ENCODE assay signal across 9 cellular contexts in the genomic region with DNA sequence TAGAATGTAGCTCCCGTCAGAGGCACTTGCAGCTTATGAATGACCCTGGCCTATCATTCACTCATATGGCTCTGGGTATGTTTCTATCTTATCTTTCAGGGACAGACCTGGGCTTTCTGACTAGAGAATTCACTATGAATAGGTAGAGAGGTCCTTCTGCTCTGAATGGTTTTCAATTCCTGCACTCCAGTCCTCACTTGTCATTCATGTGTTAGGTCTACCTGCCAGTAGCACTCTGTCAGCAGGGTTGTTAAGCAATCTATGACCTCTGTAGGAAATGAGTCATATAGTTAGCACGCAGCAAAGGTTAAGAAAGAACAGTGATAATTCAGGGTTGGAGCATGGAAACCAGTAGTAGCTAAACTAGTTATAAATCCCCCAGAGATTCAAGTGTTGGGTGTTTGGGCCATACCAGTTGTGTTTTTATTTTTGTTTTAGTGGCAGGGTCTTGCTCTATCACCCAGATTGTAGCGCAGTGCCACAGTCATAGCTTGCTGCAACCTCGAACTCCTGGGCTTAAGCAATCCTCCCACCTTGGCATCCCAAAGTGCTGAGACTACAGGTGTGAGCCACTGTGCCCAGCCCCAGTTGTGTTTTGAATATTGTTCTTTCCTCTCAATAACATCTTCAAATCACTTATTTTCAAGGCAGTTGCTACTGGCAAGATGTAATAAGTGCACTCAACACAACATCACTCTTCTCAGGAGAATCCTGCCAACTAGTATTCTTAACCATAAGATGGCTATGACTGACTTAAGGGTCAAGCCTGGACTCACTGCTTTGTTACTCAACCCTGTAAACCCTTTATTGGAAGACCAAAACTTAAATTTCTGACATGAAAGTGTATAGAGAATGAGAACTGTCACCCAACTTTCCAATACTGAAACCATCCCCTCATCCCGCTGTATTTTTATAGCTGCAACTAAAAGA. TPM values are rescaled to one million over a fixed set of nuclear protein-coding genes. Genes with fewer than 3 reads are reported as not detected.
DNase-seq lines count a peak whose midpoint lies in the region; ATAC-seq and TF ChIP-seq lines count a peak whose summit lies in the region.
"Had no signal": no experiment of that assay in that cellular context is flagged by ENCODE, and none has a peak within 500 bp of the region (broad histone marks: within the 10 kb centered on the region; RNA-seq: fewer than 3 reads in every experiment).

No MANE protein-coding gene starts in this region.

- no peak for TF ChIP-seq CTCF in left ventricle myocardium inferior (IDR thresholded peaks at IDR 0.05; ENCODE audit: borderline replicate concordance)

- H3K4me3 ChIP-seq in left ventricle myocardium inferior = no peak overlapping the region

- no peaks in the 10 kb centered on the region for H3K9me3 ChIP-seq in left ventricle myocardium inferior (replicated peaks)

- H3K4me3 Mint-ChIP-seq in activated CD8-positive, alpha-beta T cell treated with anti-CD3 and anti-CD28 coated beads, Interleukin-2, amount 10 ng/mL, durations not matched to agents 7 days and 5 days = no peak overlapping the region

- H3K9me3 Mint-ChIP-seq in activated CD8-positive, alpha-beta T cell treated with anti-CD3 and anti-CD28 coated beads, Interleukin-2, amount 10 ng/mL, durations not matched to agents 7 days and 5 days (ENCODE audit: insufficient read depth) = no peaks in the 10 kb centered on the region

- POLR2A ChIA-PET in activated CD8-positive, alpha-beta T cell treated with anti-CD3 and anti-CD28 coated beads, Interleukin-2, amount 10 ng/mL, durations not matched to agents 7 days and 5 days (lab: Charles Lee) = no interaction called here

- no peaks in the 10 kb centered on the region for H3K4me1 ChIP-seq in left ventricle myocardium inferior
- H3K4me1 ChIP-seq: parathyroid adenoma had no signal

- CTCF ChIA-PET in activated CD8-positive, alpha-beta T cell treated with anti-CD3 and anti-CD28 coated beads, Interleukin-2, amount 10 ng/mL, durations not matched to agents 7 days and 5 days (lab: Charles Lee) = no interaction called here

- DNase-seq in left ventricle myocardium superior (no peak), left ventricle myocardium inferior (no peak), renal cortical epithelial cell (ENCODE audit: low read depth) (peak; percentile 90), SHP77 (lab: John Stamatoyannopoulos, UW) (no peak), cerebellum (ENCODE audit: low spot score) (no peak)
- DNase-seq in activated CD8-positive, alpha-beta T cell treated with anti-CD3 and anti-CD28 coated beads, Interleukin-2, amount 10 ng/mL, durations not matched to agents 7 days and 5 days = no peak
- no peak for DNase-seq in activated CD4-positive, CD25-positive, alpha-beta regulatory T cell treated with anti-CD3 and anti-CD28 coated beads, Interleukin-2, amount 50 U/mL, for 72 hours

- intact Hi-C loops in left ventricle myocardium superior (cut with micrococcal nuclease) (no loop called here), left ventricle myocardium inferior (cut with micrococcal nuclease) (no loop called here)

- H3K36me3 ChIP-seq in left ventricle myocardium inferior = peaks cover 2% of the 10 kb centered on the region

- no peak overlapping the region for H3K27ac Mint-ChIP-seq in activated CD8-positive, alpha-beta T cell treated with anti-CD3 and anti-CD28 coated beads, Interleukin-2, amount 10 ng/mL, durations not matched to agents 7 days and 5 days

- H3K27me3 ChIP-seq in left ventricle myocardium inferior (ENCODE audit: low read depth) = no peaks in the 10 kb centered on the region

- H3K27ac ChIP-seq in left ventricle myocardium inferior (replicated peaks) = no peak overlapping the region
- H3K27ac ChIP-seq: parathyroid adenoma had no signal

- no peaks in the 10 kb centered on the region for H3K36me3 Mint-ChIP-seq in activated CD8-positive, alpha-beta T cell treated with anti-CD3 and anti-CD28 coated beads, Interleukin-2, amount 10 ng/mL, durations not matched to agents 7 days and 5 days (ENCODE audit: low read depth)

- ATAC-seq in left ventricle myocardium superior (peak; percentile 67), HG03139 (IDR thresholded peaks at IDR 0.05; ENCODE audit: unreplicated experiment) (peak; percentile 77)
- ATAC-seq in activated CD8-positive, alpha-beta T cell treated with anti-CD3 and anti-CD28 coated beads, Interleukin-2, amount 10 ng/mL, durations not matched to agents 7 days and 5 days = peak; percentile 60

- no peaks in the 10 kb centered on the region for H3K27me3 Mint-ChIP-seq in activated CD8-positive, alpha-beta T cell treated with anti-CD3 and anti-CD28 coated beads, Interleukin-2, amount 10 ng/mL, durations not matched to agents 7 days and 5 days (ENCODE audit: low read depth)

- peaks cover 14% of the 10 kb centered on the region for H3K4me1 Mint-ChIP-seq in activated CD8-positive, alpha-beta T cell treated with anti-CD3 and anti-CD28 coated beads, Interleukin-2, amount 10 ng/mL, durations not matched to agents 7 days and 5 days (ENCODE audit: low read depth)

RNA-seq across cellular contexts. Expression of gene ARL13A, which starts 25.1 kb away (rescaled TPM):
- not detected for total RNA-seq in left ventricle myocardium superior
- not detected for total RNA-seq in left ventricle myocardium inferior
- total RNA-seq in activated CD8-positive, alpha-beta T cell treated with anti-CD3 and anti-CD28 coated beads, Interleukin-2, amount 10 ng/mL, durations not matched to agents 7 days and 5 days = not detected
- total RNA-seq in renal cortical epithelial cell = not detected in 2 replicates
- total RNA-seq in cerebellum = not detected

RNA-seq across cellular contexts. Expression of gene TRMT2B, which starts 57.3 kb away (rescaled TPM):
- total RNA-seq in left ventricle myocardium superior = 19.2 TPM
- total RNA-seq in left ventricle myocardium inferior = 17.3 TPM
- total RNA-seq in activated CD8-positive, alpha-beta T cell treated with anti-CD3 and anti-CD28 coated beads, Interleukin-2, amount 10 ng/mL, durations not matched to agents 7 days and 5 days = 10 to 100 TPM; 23.2 to 24.1 TPM
- 15.1 and 17.8 TPM in 2 replicates for total RNA-seq in renal cortical epithelial cell
- total RNA-seq in cerebellum = 10.9 TPM
